In genomic region chr2:43226558-43226954, GRCh38 we compare ENCODE assay signal across 8 cellular contexts. TPM values are rescaled to one million over a fixed set of nuclear protein-coding genes. Genes with fewer than 3 reads are reported as not detected.
DNase-seq lines count a peak whose midpoint lies in the region; ATAC-seq and TF ChIP-seq lines count a peak whose summit lies in the region.

TSS of gene ZFP36L2 (minus strand) at chr2:43226606. CDS start at chr2:43226315, 291 bp downstream.

- ATAC-seq in HG02588 (IDR thresholded peaks at IDR 0.05; ENCODE audit: unreplicated experiment) (peak; percentile 55), SK-N-SH treated with all-trans-retinoic acid at 6 μM for 48 hours (peak; percentile 70), omental fat pad (ENCODE audit: low FRiP score) (peak; percentile 85), thoracic aorta (ENCODE audit: insufficient number of reproducible peaks, low FRiP score, low read depth) (peak; percentile 57)

- peak within 1 kb of the TSS; percentile 88 for H3K4me3 ChIP-seq in thoracic aorta

- TF ChIP-seq CTCF in GM10248 (IDR thresholded peaks at IDR 0.05; ENCODE audit: control extremely low read depth, extremely low read depth, low read depth, missing control alignments) (no peak), omental fat pad (IDR thresholded peaks at IDR 0.05) (no peak), thoracic aorta (IDR thresholded peaks at IDR 0.05) (peak; percentile 24)

- H3K27ac ChIP-seq in thoracic aorta = peak within 1 kb of the TSS; percentile 98 to 99

- CTCF ChIA-PET in GM10248 (lab: Yijun Ruan, JAX) = interaction anchor here (0.7 to 8.5 kb wide), 17 partner anchors 9 to 416 kb away, joined by 3 to 169 read pairs (median 4); no protein-coding TSS in a partner anchor

- DNase-seq in GM10248 (ENCODE audit: extremely low spot score) (peak; percentile 96), NCI-H1092 treated with DMSO at 0.1 percent for 48 hours (lab: John Stamatoyannopoulos, UW) (peak; percentile 87), globus pallidus (ENCODE audit: low spot score) (peak; percentile 98), omental fat pad (ENCODE audit: low spot score) (peak; percentile 81), thoracic aorta (ENCODE audit: low spot score) (peak; percentile 78)
- peak; percentile 95 for DNase-seq in activated naive CD4-positive, alpha-beta T cell treated with anti-CD3 and anti-CD28 coated beads, Interleukin-2, amount 50 U/mL, for 16 hours

- POLR2A ChIA-PET in GM10248 (lab: Yijun Ruan, JAX) = interaction anchor here (0.6 to 1.9 kb wide), 21 partner anchors 13 to 1380 kb away, joined by 3 to 13 read pairs (median 4); no protein-coding TSS in a partner anchor

- no peaks in the 10 kb centered on the region for H3K27me3 ChIP-seq in thoracic aorta (replicated peaks; ENCODE audit: insufficient read depth)

- H3K9me3 ChIP-seq in thoracic aorta = no peaks in the 10 kb centered on the region

- H3K36me3 ChIP-seq in thoracic aorta = peaks cover 33% of the 10 kb centered on the region

- H3K4me1 ChIP-seq in thoracic aorta (ENCODE audit: control insufficient read depth in 1 of 2, low read depth in 2 of 2) = peaks cover 21 to 27% of the 10 kb centered on the region in 2 donors

TF ChIP-seq in SK-N-SH treated with all-trans-retinoic acid at 6 μM for 48 hours, 23 proteins besides CTCF, POLR2A, EP300 and RAD21:
- TF ChIP-seq OSR1 (CRISPR knock-in tag; IDR thresholded peaks at IDR 0.05) = no peak
- TF ChIP-seq, protein P1, sequence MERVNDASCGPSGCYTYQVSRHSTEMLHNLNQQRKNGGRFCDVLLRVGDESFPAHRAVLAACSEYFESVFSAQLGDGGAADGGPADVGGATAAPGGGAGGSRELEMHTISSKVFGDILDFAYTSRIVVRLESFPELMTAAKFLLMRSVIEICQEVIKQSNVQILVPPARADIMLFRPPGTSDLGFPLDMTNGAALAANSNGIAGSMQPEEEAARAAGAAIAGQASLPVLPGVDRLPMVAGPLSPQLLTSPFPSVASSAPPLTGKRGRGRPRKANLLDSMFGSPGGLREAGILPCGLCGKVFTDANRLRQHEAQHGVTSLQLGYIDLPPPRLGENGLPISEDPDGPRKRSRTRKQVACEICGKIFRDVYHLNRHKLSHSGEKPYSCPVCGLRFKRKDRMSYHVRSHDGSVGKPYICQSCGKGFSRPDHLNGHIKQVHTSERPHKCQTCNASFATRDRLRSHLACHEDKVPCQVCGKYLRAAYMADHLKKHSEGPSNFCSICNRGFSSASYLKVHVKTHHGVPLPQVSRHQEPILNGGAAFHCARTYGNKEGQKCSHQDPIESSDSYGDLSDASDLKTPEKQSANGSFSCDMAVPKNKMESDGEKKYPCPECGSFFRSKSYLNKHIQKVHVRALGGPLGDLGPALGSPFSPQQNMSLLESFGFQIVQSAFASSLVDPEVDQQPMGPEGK (CRISPR knock-in tag; IDR thresholded peaks at IDR 0.05; ENCODE audit: borderline replicate concordance) = peak; percentile 96
- TF ChIP-seq, protein P2, sequence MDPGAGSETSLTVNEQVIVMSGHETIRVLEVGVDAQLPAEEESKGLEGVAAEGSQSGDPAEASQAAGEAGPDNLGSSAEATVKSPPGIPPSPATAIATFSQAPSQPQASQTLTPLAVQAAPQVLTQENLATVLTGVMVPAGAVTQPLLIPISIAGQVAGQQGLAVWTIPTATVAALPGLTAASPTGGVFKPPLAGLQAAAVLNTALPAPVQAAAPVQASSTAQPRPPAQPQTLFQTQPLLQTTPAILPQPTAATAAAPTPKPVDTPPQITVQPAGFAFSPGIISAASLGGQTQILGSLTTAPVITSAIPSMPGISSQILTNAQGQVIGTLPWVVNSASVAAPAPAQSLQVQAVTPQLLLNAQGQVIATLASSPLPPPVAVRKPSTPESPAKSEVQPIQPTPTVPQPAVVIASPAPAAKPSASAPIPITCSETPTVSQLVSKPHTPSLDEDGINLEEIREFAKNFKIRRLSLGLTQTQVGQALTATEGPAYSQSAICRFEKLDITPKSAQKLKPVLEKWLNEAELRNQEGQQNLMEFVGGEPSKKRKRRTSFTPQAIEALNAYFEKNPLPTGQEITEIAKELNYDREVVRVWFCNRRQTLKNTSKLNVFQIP (CRISPR knock-in tag; IDR thresholded peaks at IDR 0.05; ENCODE audit: borderline replicate concordance, low read depth) = 0 out of 2 replicates have a peak, but pooled peaks have one; percentile 40

RNA-seq across cellular contexts. Expression of gene ZFP36L2, which starts in this region (rescaled TPM):
- total RNA-seq in omental fat pad (100 to 1,000 TPM in 1 of 4 donors, 10 to 100 TPM in 3; 93.9 to 141 (median 95.4) TPM), thoracic aorta (100 to 1,000 TPM; 172 to 197 TPM)

Comparison
In these comparisons a context has a peak if more than half of its experiments do, and no peak if none do; other contexts are left out.
1. Peak in every context shown above with its lines: DNase-seq, ATAC-seq, H3K4me3 ChIP-seq and H3K27ac ChIP-seq.